In the genomic region with DNA sequence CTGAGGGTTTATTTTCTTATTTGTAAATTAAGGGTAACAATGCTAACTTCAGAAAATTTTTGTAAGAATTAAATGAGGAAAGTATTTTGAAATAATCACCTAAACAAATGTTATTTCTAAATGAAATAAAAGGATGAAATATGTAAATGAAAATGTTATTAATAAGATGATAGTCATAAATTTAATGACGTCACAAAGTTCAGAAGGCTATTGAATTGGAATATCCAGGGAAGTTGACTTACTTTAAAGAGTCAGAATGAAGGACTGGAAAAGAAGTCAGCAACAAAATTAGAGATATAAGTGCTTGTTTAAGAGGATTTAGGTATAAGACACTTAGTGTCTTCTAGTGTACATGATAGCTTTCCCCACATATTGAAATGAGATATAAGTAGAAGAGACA, we compare ENCODE assay signal across 25 cellular contexts.
"Had no signal": no experiment of that assay in that cellular context is flagged by ENCODE, and none has a peak within 500 bp of the region (broad histone marks: within the 10 kb centered on the region; RNA-seq: fewer than 3 reads in every experiment).

No MANE protein-coding gene starts in this region.

- H3K27me3 Mint-ChIP-seq: dendritic cell treated with granulocyte-macrophage colony-stimulating factor and Interleukin-4, amounts not matched to agents 40 ng/mL and 50 ng/mL, for 4 days; naive B cell had no signal

- FAIRE-seq: islet of Langerhans, keratinocyte had no signal

- ATAC-seq: esophagus mucosa, gastrocnemius medialis, heart right ventricle, left cardiac atrium, left ventricle myocardium superior, mucosa of descending colon had no signal

- H3K27ac Mint-ChIP-seq: dendritic cell treated with granulocyte-macrophage colony-stimulating factor and Interleukin-4, amounts not matched to agents 40 ng/mL and 50 ng/mL, for 4 days; mesothelial cell of epicardium; naive B cell had no signal

- H3K4me1 Mint-ChIP-seq: mesothelial cell of epicardium, naive B cell had no signal

- H3K4me3 Mint-ChIP-seq: dendritic cell treated with granulocyte-macrophage colony-stimulating factor and Interleukin-4, amounts not matched to agents 40 ng/mL and 50 ng/mL, for 4 days; mesothelial cell of epicardium; naive B cell had no signal

- H3K36me3 Mint-ChIP-seq: mesothelial cell of epicardium, naive B cell had no signal

- DNase-seq: colonic mucosa; cortex of kidney; effector CD4-positive, alpha-beta T cell; effector memory CD4-positive, alpha-beta T cell; erythroblast; esophagus squamous epithelium; foreskin fibroblast; foreskin melanocyte; gastrocnemius medialis; glutamatergic neuron; head of caudate nucleus; heart right ventricle; hippocampal formation; left cardiac atrium; left lung; left ventricle myocardium superior; lower lobe of right lung; mesenchymal stem cell; mucosa of descending colon; naive B cell had no signal
